In the genomic region with DNA sequence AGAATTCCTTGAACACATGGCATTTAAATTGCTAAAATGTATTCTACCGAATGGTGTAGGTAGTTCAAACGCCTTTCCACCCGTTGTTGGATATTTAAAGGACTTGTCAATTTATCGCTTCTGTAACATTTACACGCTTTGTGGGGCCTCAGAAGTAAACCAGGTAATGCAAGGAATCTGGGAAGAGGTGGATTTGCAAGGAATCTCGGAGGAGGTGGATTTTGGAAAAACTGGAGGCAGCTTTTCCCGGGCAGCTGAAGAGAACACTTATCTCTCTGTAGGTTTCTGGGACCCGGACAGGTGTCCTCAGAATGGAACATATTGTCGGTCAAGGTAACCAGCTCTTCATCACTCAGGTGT, we compare ENCODE assay signal across 8 cellular contexts. TPM values are rescaled to one million over a fixed set of nuclear protein-coding genes. Genes with fewer than 3 reads are reported as not detected.
DNase-seq lines count a peak whose midpoint lies in the region; ATAC-seq, FAIRE-seq and TF ChIP-seq lines count a peak whose summit lies in the region.

No MANE protein-coding gene starts in this region.

- H3K4me1 ChIP-seq in HUES6 (ENCODE audit: control insufficient read depth, insufficient read depth, low read length) = peaks cover 17% of the 10 kb centered on the region
- H3K4me1 ChIP-seq in muscle layer of duodenum (ENCODE audit: control insufficient read depth in 1 of 2, insufficient read depth in 2 of 2, low read length in 2 of 2) = peaks cover 8 to 16% of the 10 kb centered on the region in 2 donors

- no peak for TF ChIP-seq CTCF in 22Rv1 (IDR thresholded peaks at IDR 0.05)
- TF ChIP-seq CTCF in bronchial epithelial cell (IDR thresholded peaks at IDR 0.05; ENCODE audit: insufficient read depth, low read length, severe bottlenecking) = no peak
- no peak for TF ChIP-seq CTCF in GM20000 (IDR thresholded peaks at IDR 0.05; ENCODE audit: extremely low read depth, missing control alignments)

- no peak for ATAC-seq in HG02610 (IDR thresholded peaks at IDR 0.05; ENCODE audit: unreplicated experiment)

- peak overlapping the region; percentile 52 for H3K4me3 ChIP-seq in HUES6 (ENCODE audit: low read depth, low read length)
- H3K4me3 ChIP-seq in bronchial epithelial cell (ENCODE audit: low read depth, low read length) = peak overlapping the region; percentile 70
- peak overlapping the region; percentile 52 to 78 for H3K4me3 ChIP-seq in muscle layer of duodenum (ENCODE audit: low read depth in 1 of 2, low read length in 2 of 2)

- H3K9me3 ChIP-seq in HUES6 (ENCODE audit: control insufficient read depth, insufficient read depth, low read depth, low read length) (no peaks in the 10 kb centered on the region), muscle layer of duodenum (ENCODE audit: control insufficient read depth in 1 of 2, low read length in 2 of 2) (no peaks in the 10 kb centered on the region)

- H3K27ac ChIP-seq in 22Rv1 = peak overlapping the region; percentile 84
- H3K27ac ChIP-seq in HUES6 (ENCODE audit: low read depth, low read length) = no peak overlapping the region
- no peak overlapping the region for H3K27ac ChIP-seq in muscle layer of duodenum (ENCODE audit: low read length)

- no peaks in the 10 kb centered on the region for H3K36me3 ChIP-seq in HUES6 (ENCODE audit: control insufficient read depth, insufficient read depth, low read length)
- H3K36me3 ChIP-seq in bronchial epithelial cell (ENCODE audit: control insufficient read depth, insufficient read depth, low read length) = no peaks in the 10 kb centered on the region
- no peaks in the 10 kb centered on the region for H3K36me3 ChIP-seq in muscle layer of duodenum (ENCODE audit: control insufficient read depth in 1 of 2, insufficient read depth in 2 of 2, low read length in 2 of 2)

- no peak overlapping the region for H3K9ac ChIP-seq in HUES6 (ENCODE audit: low read length)

- H3K27me3 ChIP-seq in HUES6 (ENCODE audit: control insufficient read depth, insufficient read depth, low read length) (peaks cover 24% of the 10 kb centered on the region), bronchial epithelial cell (ENCODE audit: control insufficient read depth, insufficient read depth, low read length) (no peaks in the 10 kb centered on the region), muscle layer of duodenum (ENCODE audit: low read depth, low read length) (no peaks in the 10 kb centered on the region)

- no peak for FAIRE-seq in bronchial epithelial cell (lab: Jason Lieb, UNC)

- DNase-seq in bronchial epithelial cell (ENCODE audit: low read depth) = no peak
- DNase-seq in SW 1271 (lab: John Stamatoyannopoulos, UW) = no peak
- no peak for DNase-seq in NCI-H2029 treated with DMSO at 0.1 percent for 48 hours (lab: John Stamatoyannopoulos, UW)
- no peak for DNase-seq in GM20000 (ENCODE audit: low spot score)

RNA-seq across cellular contexts. Expression of a gene that starts 0.6 kb away (rescaled TPM):
- total RNA-seq in bronchial epithelial cell = 30.6 and 43.2 TPM in 2 replicates

RNA-seq across cellular contexts. Expression of a gene that starts 31.4 kb away (rescaled TPM):
- total RNA-seq in bronchial epithelial cell = under 0.01 and 0.13 TPM in 2 replicates
